24 cellular contexts compared by ENCODE assay signal in genomic region chr2:189860161-189860560, GRCh38.
A peak's percentile ranks its signal among the peaks of the same experiment; 100 is the strongest.
DNase-seq lines count a peak whose midpoint lies in the region; ATAC-seq lines count a peak whose summit lies in the region.
"Had no signal": no experiment of that assay in that cellular context is flagged by ENCODE, and none has a peak within 500 bp of the region (broad histone marks: within the 10 kb centered on the region; RNA-seq: fewer than 3 reads in every experiment).

No MANE protein-coding gene starts in this region.

- peaks cover 3% of the 10 kb centered on the region for H3K4me1 ChIP-seq in adipocyte (ENCODE audit: control insufficient read depth, insufficient read depth, low read length)

- no peak for ATAC-seq in GM21717 (IDR thresholded peaks at IDR 0.05; ENCODE audit: unreplicated experiment)
- ATAC-seq in natural killer cell treated with Interleukin-12 subunit alpha and Interleukin-12 subunit beta and Interleukin-15 and Interleukin-18, amount 100 ng/mL, for 72 hours, result no peak
- ATAC-seq: GM12878, PC-3 had no signal

- H3K9me3 ChIP-seq in adipocyte (ENCODE audit: control insufficient read depth, low read length), result no peaks in the 10 kb centered on the region
- H3K9me3 ChIP-seq: SJSA1 had no signal

- no peak overlapping the region for H3K4me3 Mint-ChIP-seq in natural killer cell treated with Interleukin-12 subunit alpha and Interleukin-12 subunit beta and Interleukin-15 and Interleukin-18, amount 100 ng/mL, for 72 hours
- H3K4me3 Mint-ChIP-seq: CD4-positive, CD25-positive, alpha-beta regulatory T cell had no signal

- peaks cover 8% of the 10 kb centered on the region for H3K36me3 Mint-ChIP-seq in natural killer cell treated with Interleukin-12 subunit alpha and Interleukin-12 subunit beta and Interleukin-15 and Interleukin-18, amount 100 ng/mL, for 72 hours

- no peaks in the 10 kb centered on the region for H3K9me3 Mint-ChIP-seq in natural killer cell treated with Interleukin-12 subunit alpha and Interleukin-12 subunit beta and Interleukin-15 and Interleukin-18, amount 100 ng/mL, for 72 hours

- H3K27ac Mint-ChIP-seq in natural killer cell treated with Interleukin-12 subunit alpha and Interleukin-12 subunit beta and Interleukin-15 and Interleukin-18, amount 100 ng/mL, for 72 hours, result no peak overlapping the region
- H3K27ac Mint-ChIP-seq: CD4-positive, CD25-positive, alpha-beta regulatory T cell had no signal

- no peaks in the 10 kb centered on the region for H3K27me3 Mint-ChIP-seq in natural killer cell treated with Interleukin-12 subunit alpha and Interleukin-12 subunit beta and Interleukin-15 and Interleukin-18, amount 100 ng/mL, for 72 hours
- H3K27me3 Mint-ChIP-seq: CD4-positive, CD25-positive, alpha-beta regulatory T cell had no signal

- no peak overlapping the region for H3K9ac ChIP-seq in adipocyte (ENCODE audit: low read length)
- H3K9ac ChIP-seq: BLaER1 had no signal

- no peak overlapping the region for H3K4me3 ChIP-seq in adipocyte (ENCODE audit: low read length)
- H3K4me3 ChIP-seq: BLaER1, GM12878, SJSA1 had no signal

- H3K27me3 ChIP-seq in adipocyte (replicated peaks; ENCODE audit: control insufficient read depth, insufficient read depth, low read length), result no peaks in the 10 kb centered on the region
- H3K27me3 ChIP-seq: BLaER1, SJSA1 had no signal

- peaks cover 13% of the 10 kb centered on the region for H3K36me3 ChIP-seq in adipocyte (ENCODE audit: control insufficient read depth, insufficient read depth, low read length, severe bottlenecking)

- H3K4me1 Mint-ChIP-seq in natural killer cell treated with Interleukin-12 subunit alpha and Interleukin-12 subunit beta and Interleukin-15 and Interleukin-18, amount 100 ng/mL, for 72 hours (ENCODE audit: low read depth in 2 of 2), result no peaks in the 10 kb centered on the region

- DNase-seq in ELR (ENCODE audit: low read depth), result peak; percentile 32
- peak; percentile 22 for DNase-seq in adipocyte (ENCODE audit: low read depth)
- peak; percentile 16 for DNase-seq in dedifferentiated amniotic fluid mesenchymal stem cell (ENCODE audit: extremely low spot score)
- peak; percentile 50 for DNase-seq in iris pigment epithelial cell (ENCODE audit: low read depth)
- no peak for DNase-seq in natural killer cell treated with Interleukin-12 subunit alpha and Interleukin-12 subunit beta and Interleukin-15 and Interleukin-18, amount 100 ng/mL, for 72 hours (ENCODE audit: low spot score)
- no peak for DNase-seq in DMS 273 (lab: John Stamatoyannopoulos, UW; ENCODE audit: unreplicated experiment)
- DNase-seq in NCI-H748 (lab: John Stamatoyannopoulos, UW; ENCODE audit: unreplicated experiment), result no peak
- DNase-seq: CD4-positive, CD25-positive, alpha-beta regulatory T cell; Karpas-422; MV-4-11; NCI-H1105; NCI-H1436 treated with DMSO at 0.1 percent for 48 hours; NCI-H187 treated with DMSO at 0.1 percent for 48 hours; NCI-H2107; NCI-H446; NCI-H524 treated with DMSO at 0.1 percent for 48 hours; NCI-H82; NK-92 treated with Interleukin-12 subunit alpha and Interleukin-12 subunit beta, amount 100 ng/mL, for 24 hours; PC-3; Right ventricle myocardium superior had no signal

Comparison
In these comparisons a context has a peak if more than half of its experiments do, and no peak if none do; other contexts are left out.
1. DNase-seq: peak in ELR (single experiment), adipocyte (single experiment), dedifferentiated amniotic fluid mesenchymal stem cell (single experiment) and iris pigment epithelial cell (single experiment); none in natural killer cell treated with Interleukin-12 subunit alpha and Interleukin-12 subunit beta and Interleukin-15 and Interleukin-18, amount 100 ng/mL, for 72 hours (single experiment), DMS 273 (single experiment) and NCI-H748 (single experiment).